In genomic region chr9:96618209-96619108, GRCh38 we compare ENCODE assay signal across 8 cellular contexts.
DNase-seq lines count a peak whose midpoint lies in the region; TF ChIP-seq lines count a peak whose summit lies in the region.

No MANE protein-coding gene starts in this region.

- H3K27me3 ChIP-seq in HUES6 (ENCODE audit: control insufficient read depth, insufficient read depth, low read length) (peaks cover 15% of the 10 kb centered on the region; the same call in 1 of the 2 replicates), stomach smooth muscle (ENCODE audit: control insufficient read depth in 1 of 2, insufficient read depth in 2 of 2, low read length in 2 of 2) (no peaks in the 10 kb centered on the region)

- H3K4me1 ChIP-seq in HUES6 (ENCODE audit: control insufficient read depth, insufficient read depth, low read length), result peaks cover 27% of the 10 kb centered on the region
- peaks cover 10% of the 10 kb centered on the region for H3K4me1 ChIP-seq in stomach smooth muscle (ENCODE audit: control insufficient read depth, insufficient read depth, low read length)

- DNase-seq in AG09309 (ENCODE audit: low read depth), result no peak
- DNase-seq in activated CD8-positive, alpha-beta memory T cell treated with anti-CD3 and anti-CD28 coated beads, Interleukin-2, amount 50 U/mL, for 4 hours, result peak; percentile 28
- DNase-seq in erythroblast (lab: John Stamatoyannopoulos, UW), result peak; percentile 15 to 25
- peak; percentile 56 for DNase-seq in midbrain (lab: John Stamatoyannopoulos, UW)
- no peak for DNase-seq in activated gamma-delta T cell (lab: John Stamatoyannopoulos, UW)
- DNase-seq in effector CD4-positive, alpha-beta T cell, result no peak

- H3K36me3 ChIP-seq in HUES6 (ENCODE audit: control insufficient read depth, insufficient read depth, low read length) (no peaks in the 10 kb centered on the region), stomach smooth muscle (ENCODE audit: control insufficient read depth in 2 of 2, insufficient read depth in 2 of 2, low read length in 2 of 2) (no peaks in the 10 kb centered on the region)

- H3K9ac ChIP-seq in HUES6 (ENCODE audit: low read length), result peak overlapping the region; percentile 72
- peak overlapping the region; percentile 17 to 55 for H3K9ac ChIP-seq in stomach smooth muscle (ENCODE audit: low read length in 2 of 2)

- no peak for TF ChIP-seq POLR2A in erythroblast (IDR thresholded peaks at IDR 0.05; ENCODE audit: low read length)

- H3K9me3 ChIP-seq in HUES6 (ENCODE audit: control insufficient read depth, insufficient read depth, low read depth, low read length) (no peaks in the 10 kb centered on the region), stomach smooth muscle (ENCODE audit: control insufficient read depth in 2 of 2, low read length in 2 of 2) (no peaks in the 10 kb centered on the region)

- H3K4me3 ChIP-seq in AG09309 (ENCODE audit: control insufficient read depth, low read depth, low read length) (peak overlapping the region; percentile 78), HUES6 (ENCODE audit: low read depth, low read length) (peak overlapping the region; percentile 54), stomach smooth muscle (ENCODE audit: low read length in 2 of 2) (peak overlapping the region; percentile 23 to 76)

- H3K27ac ChIP-seq in HUES6 (ENCODE audit: low read depth, low read length), result no peak overlapping the region
- H3K27ac ChIP-seq in stomach smooth muscle (ENCODE audit: low read length), result peak overlapping the region; percentile 75

- no peak for TF ChIP-seq CTCF in AG09309 (IDR thresholded peaks at IDR 0.05; ENCODE audit: control insufficient read depth, insufficient read depth, low read depth, low read length, missing control alignments)

Comparison
In these comparisons a context has a peak if more than half of its experiments do, and no peak if none do; other contexts are left out.
1. DNase-seq: peak in activated CD8-positive, alpha-beta memory T cell treated with anti-CD3 and anti-CD28 coated beads, Interleukin-2, amount 50 U/mL, for 4 hours (single experiment), erythroblast (2 of 2) and midbrain (single experiment); none in AG09309 (single experiment), activated gamma-delta T cell (single experiment) and effector CD4-positive, alpha-beta T cell (single experiment).
2. Peak in every context shown above with its lines, with median percentiles within 50 percentile points of each other: H3K4me3 ChIP-seq.